Comparison of ENCODE assay signal across 2 cellular contexts in the genomic region with DNA sequence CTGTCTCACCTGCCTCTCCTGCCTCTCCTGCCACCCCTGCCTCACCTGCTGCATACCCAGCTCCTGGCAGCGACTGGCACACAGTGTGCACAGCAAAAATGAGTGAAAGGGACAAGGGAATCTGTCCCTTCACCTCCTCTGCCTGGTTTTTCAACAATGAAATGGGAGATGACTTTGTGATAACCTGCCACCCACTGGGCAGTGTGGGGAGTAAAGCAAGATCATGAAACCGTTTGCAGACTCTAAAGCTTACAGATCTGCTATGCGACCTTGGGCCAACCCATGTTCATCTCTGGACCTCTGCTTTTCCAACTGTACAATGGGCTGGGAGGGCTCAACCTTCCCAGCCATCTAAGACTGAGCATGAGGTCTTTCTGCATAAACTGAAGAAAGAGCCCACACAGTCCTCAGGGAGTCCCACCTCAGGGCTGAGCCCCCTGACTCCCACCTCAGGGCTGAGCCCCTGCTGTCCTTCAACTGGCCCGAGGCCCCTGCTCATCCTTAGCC.
TF ChIP-seq lines count a peak whose summit lies in the region.

No MANE protein-coding gene starts in this region.

TF ChIP-seq in SK-N-SH, 30 proteins besides CTCF, POLR2A, EP300 and RAD21 (continued from another document):
- TF ChIP-seq SMC3 (IDR thresholded peaks at IDR 0.05; ENCODE audit: low read depth, low read length) (no peak), TEAD4 (IDR thresholded peaks at IDR 0.05; ENCODE audit: borderline replicate concordance, insufficient read depth) (no peak)

TF ChIP-seq in HepG2, 621 proteins besides CTCF, POLR2A, EP300 and RAD21 (continued from another document):
- TF ChIP-seq ZNF34 (CRISPR knock-in tag; IDR thresholded peaks at IDR 0.05; ENCODE audit: borderline replicate concordance) (no peak), ZNF7 (CRISPR knock-in tag; IDR thresholded peaks at IDR 0.05) (0 out of 2 replicates have a peak, but pooled peaks have one; percentile 6), KDM1A (CRISPR knock-in tag; IDR thresholded peaks at IDR 0.05) (peak; percentile 66; the same call in 1 of the 2 replicates), STAG1 (CRISPR knock-in tag; IDR thresholded peaks at IDR 0.05) (peak; percentile 49), SMC3 (IDR thresholded peaks at IDR 0.05; ENCODE audit: low read length) (peak; percentile 36; the same call in 1 of the 2 replicates), TFDP2 (CRISPR knock-in tag; IDR thresholded peaks at IDR 0.05) (no peak), POLR2AphosphoS2 (IDR thresholded peaks at IDR 0.05; ENCODE audit: low read depth, low read length) (no peak)
- TF ChIP-seq, protein P1, sequence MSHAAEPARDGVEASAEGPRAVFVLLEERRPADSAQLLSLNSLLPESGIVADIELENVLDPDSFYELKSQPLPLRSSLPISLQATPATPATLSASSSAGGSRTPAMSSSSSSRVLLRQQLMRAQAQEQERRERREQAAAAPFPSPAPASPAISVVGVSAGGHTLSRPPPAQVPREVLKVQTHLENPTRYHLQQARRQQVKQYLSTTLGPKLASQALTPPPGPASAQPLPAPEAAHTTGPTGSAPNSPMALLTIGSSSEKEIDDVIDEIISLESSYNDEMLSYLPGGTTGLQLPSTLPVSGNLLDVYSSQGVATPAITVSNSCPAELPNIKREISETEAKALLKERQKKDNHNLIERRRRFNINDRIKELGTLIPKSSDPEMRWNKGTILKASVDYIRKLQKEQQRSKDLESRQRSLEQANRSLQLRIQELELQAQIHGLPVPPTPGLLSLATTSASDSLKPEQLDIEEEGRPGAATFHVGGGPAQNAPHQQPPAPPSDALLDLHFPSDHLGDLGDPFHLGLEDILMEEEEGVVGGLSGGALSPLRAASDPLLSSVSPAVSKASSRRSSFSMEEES (CRISPR knock-in tag; IDR thresholded peaks at IDR 0.05), result no peak
